35 cellular contexts compared by ENCODE assay signal in the genomic region with DNA sequence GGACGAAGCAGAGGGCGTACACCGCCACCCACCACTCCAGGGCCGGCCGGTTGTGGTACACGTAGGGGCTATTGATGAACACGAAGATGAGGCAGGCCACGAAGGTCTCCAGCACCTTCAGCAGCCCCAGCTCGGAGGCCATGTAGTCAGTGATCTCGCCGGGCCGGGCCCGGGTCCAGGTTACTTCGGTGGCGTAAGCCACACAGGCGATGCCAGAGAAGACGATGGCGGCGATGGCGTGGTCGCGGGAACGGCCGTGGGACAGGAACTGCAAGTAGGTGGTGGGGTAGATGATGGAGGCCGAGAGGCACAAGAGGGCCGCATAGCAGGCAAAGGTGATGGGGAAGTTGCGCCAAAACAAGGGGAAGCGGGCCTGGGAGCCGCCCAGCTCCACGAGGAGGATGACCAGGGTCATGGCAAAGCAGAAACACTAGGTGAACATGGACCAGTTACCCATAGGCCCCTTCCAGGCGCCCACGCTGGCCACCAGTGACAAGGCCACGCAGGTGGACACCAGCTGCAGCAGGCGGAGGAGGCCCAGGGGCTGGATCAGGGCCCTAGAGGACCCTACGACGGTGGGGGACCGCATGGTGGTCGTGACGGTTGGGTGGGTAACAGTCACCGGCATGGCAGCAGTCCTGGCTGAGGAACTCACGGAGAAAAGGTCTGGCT.
"Had no signal": no experiment of that assay in that cellular context is flagged by ENCODE, and none has a peak within 500 bp of the region (broad histone marks: within the 10 kb centered on the region; RNA-seq: fewer than 3 reads in every experiment).

No MANE protein-coding gene starts in this region.

- H3K4me1 Mint-ChIP-seq: activated CD4-positive, alpha-beta T cell treated with anti-CD3 and anti-CD28 coated beads, Interleukin-2, amount 10 ng/mL, durations not matched to agents 24 days and 14 days; activated naive CD4-positive, alpha-beta T cell treated with anti-CD3 and anti-CD28 coated beads, Interleukin-2, amount 50 U/mL, for 24 hours; activated naive CD8-positive, alpha-beta T cell treated with anti-CD3 and anti-CD28 coated beads, Interleukin-2, amount 10 ng/mL, durations not matched to agents 7 days and 5 days had no signal

- H3K36me3 ChIP-seq: ascending aorta, breast epithelium, Peyer's patch, SJSA1 had no signal

- H3K9me3 ChIP-seq: ascending aorta, body of pancreas, breast epithelium, Peyer's patch, SJSA1, SK-N-SH had no signal

- H3K27ac ChIP-seq: ascending aorta, body of pancreas, breast epithelium, KMS-11, Peyer's patch, SJSA1 had no signal

- H3K36me3 Mint-ChIP-seq: activated naive CD4-positive, alpha-beta T cell treated with anti-CD3 and anti-CD28 coated beads, Interleukin-2, amount 50 U/mL, for 24 hours; activated naive CD8-positive, alpha-beta T cell treated with anti-CD3 and anti-CD28 coated beads, Interleukin-2, amount 10 ng/mL, durations not matched to agents 7 days and 5 days had no signal

- DNase-seq: activated CD4-positive, alpha-beta T cell treated with anti-CD3 and anti-CD28 coated beads, Interleukin-2, amount 10 ng/mL, durations not matched to agents 24 days and 14 days; activated CD4-positive, alpha-beta T cell treated with anti-CD3 and anti-CD28 coated beads, Interleukin-2, amount 50 U/mL, for 4 hours; activated CD8-positive, alpha-beta T cell treated with anti-CD3 and anti-CD28 coated beads for 36 hours; activated gamma-delta T cell; activated naive CD4-positive, alpha-beta T cell treated with Interleukin-2 at 50 U/mL for 16 hours; activated naive CD8-positive, alpha-beta T cell treated with anti-CD3 and anti-CD28 coated beads, Interleukin-2, amount 10 ng/mL, durations not matched to agents 7 days and 5 days; activated T-cell treated with anti-CD3 and anti-CD28 coated beads, Interleukin-2, amount 50 U/mL, for 1 hour; amygdala; body of pancreas; MM.1S; MV-4-11; NCI-H1092; NCI-H146; NCI-H187; NCI-H2029 treated with DMSO at 0.1 percent for 48 hours; NCI-H2107; NCI-H2171; NCI-H226; NCI-H446 treated with DMSO at 0.1 percent for 48 hours; NCI-H524; NK-92 treated with Interleukin-12 subunit alpha and Interleukin-12 subunit beta, amount 100 ng/mL, for 24 hours; PC-3; Peyer's patch; RPMI8226; SHP77 treated with DMSO at 0.1 percent for 48 hours; SK-N-SH had no signal

- H3K27me3 Mint-ChIP-seq: activated CD4-positive, alpha-beta T cell treated with anti-CD3 and anti-CD28 coated beads, Interleukin-2, amount 10 ng/mL, durations not matched to agents 24 days and 14 days; activated CD8-positive, alpha-beta T cell treated with anti-CD3 and anti-CD28 coated beads for 36 hours had no signal

- ATAC-seq: activated CD8-positive, alpha-beta T cell treated with anti-CD3 and anti-CD28 coated beads for 36 hours; body of pancreas; PC-3 had no signal

- H3K9ac ChIP-seq: KMS-11, SK-N-SH had no signal

- H3K27me3 ChIP-seq: ascending aorta, body of pancreas, breast epithelium, Peyer's patch, SJSA1 had no signal

- FAIRE-seq: TTC549 had no signal

- H3K4me3 ChIP-seq: ascending aorta, body of pancreas, breast epithelium, Peyer's patch, SJSA1 had no signal

- H3K9me3 Mint-ChIP-seq: activated CD4-positive, alpha-beta T cell treated with anti-CD3 and anti-CD28 coated beads, Interleukin-2, amount 10 ng/mL, durations not matched to agents 24 days and 14 days; activated CD8-positive, alpha-beta T cell treated with anti-CD3 and anti-CD28 coated beads for 36 hours; activated naive CD4-positive, alpha-beta T cell treated with anti-CD3 and anti-CD28 coated beads, Interleukin-2, amount 50 U/mL, for 24 hours; activated T-helper 2 cell treated with anti-CD3 and anti-CD28 coated beads, Interferon-gamma antibody, Interleukin-2, Interleukin-4, amounts not matched to agents 10 μg/mL and 5 μg/mL and 100 μg/mL, durations not matched to agents 14 hours and 24 hours and 36 hours; T-helper 1 cell treated with Interleukin-12 subunit alpha and Interleukin-12 subunit beta and Interleukin-4 antibody, amounts not matched to agents 30 μg/mL and 1 μg/mL, for 36 hours; T-helper 2 cell treated with Interferon-gamma antibody and Interleukin-4, amounts not matched to agents 5 μg/mL and 100 μg/mL, for 36 hours had no signal

- H3K4me2 ChIP-seq: KMS-11, SK-N-SH had no signal

- H3K4me1 ChIP-seq: ascending aorta, body of pancreas, breast epithelium, Peyer's patch, SJSA1 had no signal

- H3K4me3 Mint-ChIP-seq: activated CD4-positive, alpha-beta T cell treated with anti-CD3 and anti-CD28 coated beads, Interleukin-2, amount 10 ng/mL, durations not matched to agents 24 days and 14 days; activated CD8-positive, alpha-beta T cell treated with anti-CD3 and anti-CD28 coated beads for 36 hours; activated naive CD4-positive, alpha-beta T cell treated with anti-CD3 and anti-CD28 coated beads, Interleukin-2, amount 50 U/mL, for 24 hours; activated naive CD8-positive, alpha-beta T cell treated with anti-CD3 and anti-CD28 coated beads, Interleukin-2, amount 10 ng/mL, durations not matched to agents 7 days and 5 days; T-helper 1 cell treated with Interleukin-12 subunit alpha and Interleukin-12 subunit beta and Interleukin-4 antibody, amounts not matched to agents 30 μg/mL and 1 μg/mL, for 36 hours; T-helper 2 cell treated with Interferon-gamma antibody and Interleukin-4, amounts not matched to agents 5 μg/mL and 100 μg/mL, for 36 hours had no signal

- H3K27ac Mint-ChIP-seq: activated CD4-positive, alpha-beta T cell treated with anti-CD3 and anti-CD28 coated beads, Interleukin-2, amount 10 ng/mL, durations not matched to agents 24 days and 14 days; activated CD8-positive, alpha-beta T cell treated with anti-CD3 and anti-CD28 coated beads for 36 hours; activated naive CD4-positive, alpha-beta T cell treated with anti-CD3 and anti-CD28 coated beads, Interleukin-2, amount 50 U/mL, for 24 hours; activated naive CD8-positive, alpha-beta T cell treated with anti-CD3 and anti-CD28 coated beads, Interleukin-2, amount 10 ng/mL, durations not matched to agents 7 days and 5 days; activated T-helper 2 cell treated with anti-CD3 and anti-CD28 coated beads, Interferon-gamma antibody, Interleukin-2, Interleukin-4, amounts not matched to agents 10 μg/mL and 5 μg/mL and 100 μg/mL, durations not matched to agents 14 hours and 24 hours and 36 hours; T-helper 1 cell treated with Interleukin-12 subunit alpha and Interleukin-12 subunit beta and Interleukin-4 antibody, amounts not matched to agents 30 μg/mL and 1 μg/mL, for 36 hours; T-helper 2 cell treated with Interferon-gamma antibody and Interleukin-4, amounts not matched to agents 5 μg/mL and 100 μg/mL, for 36 hours had no signal
